In the genomic region with DNA sequence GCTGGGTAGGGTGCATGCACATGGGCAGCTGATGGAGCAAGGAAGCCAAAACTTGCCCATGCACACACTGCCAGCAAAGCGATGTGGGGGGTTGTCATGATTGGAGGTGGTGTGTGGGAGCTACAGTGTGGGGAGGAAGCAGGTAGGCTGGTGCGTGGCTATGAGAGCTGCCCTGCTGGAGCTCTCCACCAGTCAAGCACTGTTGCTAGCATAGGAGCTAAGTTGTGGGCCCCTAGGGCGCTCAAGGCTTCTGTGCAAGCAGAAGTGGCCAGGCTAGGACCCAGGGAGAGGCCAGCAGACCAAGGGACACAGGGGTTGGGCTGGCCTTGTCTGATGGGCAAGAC, we compare ENCODE assay signal across 10 cellular contexts.
"Had no signal": no experiment of that assay in that cellular context is flagged by ENCODE, and none has a peak within 500 bp of the region (broad histone marks: within the 10 kb centered on the region; RNA-seq: fewer than 3 reads in every experiment).

No MANE protein-coding gene starts in this region.

- H3K36me3 ChIP-seq: breast epithelium, lower lobe of right lung, pancreas, suprapubic skin had no signal

- FAIRE-seq: pancreas, TTC549 had no signal

- H3K27me3 ChIP-seq: breast epithelium, pancreas, suprapubic skin had no signal

- H3K9me3 ChIP-seq: lower lobe of right lung, pancreas, suprapubic skin had no signal

- H3K27ac ChIP-seq: breast epithelium, lower lobe of right lung, pancreas, suprapubic skin had no signal

- H3K4me3 ChIP-seq: breast epithelium, lower lobe of right lung, pancreas, suprapubic skin had no signal

- H3K4me1 ChIP-seq: breast epithelium, lower lobe of right lung, pancreas, suprapubic skin had no signal

- DNase-seq: activated B cell treated with CpG ODN at 0.5 μM for 24 hours; activated gamma-delta T cell treated with Interleukin-2 at 50 U/mL for 16 hours; activated naive CD8-positive, alpha-beta T cell treated with anti-CD3 and anti-CD28 coated beads for 36 hours; cerebellar nuclear complex; foreskin melanocyte had no signal
